Comparison of ENCODE assay signal across 23 cellular contexts in genomic region chr2:237682901-237683670, GRCh38. TPM values are rescaled to one million over a fixed set of nuclear protein-coding genes. Genes with fewer than 3 reads are reported as not detected.
A peak's percentile ranks its signal among the peaks of the same experiment; 100 is the strongest.
DNase-seq lines count a peak whose midpoint lies in the region; ATAC-seq and TF ChIP-seq lines count a peak whose summit lies in the region.
"Had no signal": no experiment of that assay in that cellular context is flagged by ENCODE, and none has a peak within 500 bp of the region (broad histone marks: within the 10 kb centered on the region; RNA-seq: fewer than 3 reads in every experiment).

No MANE protein-coding gene starts in this region.

- peaks cover 5% of the 10 kb centered on the region for H3K27me3 Mint-ChIP-seq in activated naive CD4-positive, alpha-beta T cell treated with anti-CD3 and anti-CD28 coated beads, Interleukin-2, amount 10 ng/mL, durations not matched to agents 7 days and 5 days
- H3K27me3 Mint-ChIP-seq: activated B cell treated with CpG ODN at 0.5 μM for 24 hours; central memory CD8-positive, alpha-beta T cell; effector memory CD8-positive, alpha-beta T cell; naive thymus-derived CD4-positive, alpha-beta T cell had no signal

- ATAC-seq in Right ventricle myocardium inferior (no peak), GM21786 (IDR thresholded peaks at IDR 0.05; ENCODE audit: unreplicated experiment) (no peak)
- ATAC-seq: effector memory CD8-positive, alpha-beta T cell; naive thymus-derived CD4-positive, alpha-beta T cell had no signal

- intact Hi-C loops in Right ventricle myocardium inferior (cut with DNase I) = no loop called here
- intact Hi-C loops in cardiac septum (cut with DNase I) = no loop called here
- intact Hi-C loops in left ventricle myocardium inferior (cut with micrococcal nuclease) = no loop called here

- no peaks in the 10 kb centered on the region for H3K9me3 Mint-ChIP-seq in activated naive CD4-positive, alpha-beta T cell treated with anti-CD3 and anti-CD28 coated beads, Interleukin-2, amount 10 ng/mL, durations not matched to agents 7 days and 5 days
- H3K9me3 Mint-ChIP-seq: activated B cell treated with CpG ODN at 0.5 μM for 24 hours; activated T-helper 2 cell treated with anti-CD3 and anti-CD28 coated beads, Interferon-gamma antibody, Interleukin-2, Interleukin-4, amounts not matched to agents 10 μg/mL and 5 μg/mL and 100 μg/mL, durations not matched to agents 14 hours and 24 hours and 36 hours; central memory CD8-positive, alpha-beta T cell; effector memory CD8-positive, alpha-beta T cell; naive thymus-derived CD4-positive, alpha-beta T cell had no signal

- H3K4me1 ChIP-seq in left ventricle myocardium inferior = peaks cover 52% of the 10 kb centered on the region
- H3K4me1 ChIP-seq in trophoblast cell (ENCODE audit: control insufficient read depth in 1 of 2, insufficient read depth in 2 of 2, low read length in 2 of 2) = no peaks in the 10 kb centered on the region

- H4K12ac ChIP-seq in trophoblast cell (ENCODE audit: low read depth, low read length) = no peak overlapping the region

- no peak overlapping the region for H3K9ac ChIP-seq in trophoblast cell (ENCODE audit: low read length)

- no peaks in the 10 kb centered on the region for H3K79me1 ChIP-seq in trophoblast cell (ENCODE audit: low read length)

- DNase-seq in Right ventricle myocardium inferior (ENCODE audit: missing footprints) (peak; percentile 55), cardiac septum (ENCODE audit: low spot score) (no peak), left ventricle myocardium inferior (no peak), trophoblast cell (peak; percentile 79 to 94), GM03348 (ENCODE audit: low spot score) (no peak), GF-D8 (lab: John Stamatoyannopoulos, UW) (no peak)
- no peak for DNase-seq in activated naive CD4-positive, alpha-beta T cell treated with anti-CD3 and anti-CD28 coated beads, Interleukin-2, amount 10 ng/mL, durations not matched to agents 7 days and 5 days
- DNase-seq: activated B cell treated with CpG ODN at 0.5 μM for 24 hours; DMS79; effector memory CD8-positive, alpha-beta T cell; kidney glomerular epithelial cell; MV-4-11; NCI-H2029; NCI-H510A; ovary; SJCRH30 had no signal

- H3K18ac ChIP-seq in trophoblast cell (ENCODE audit: low read length) = no peak overlapping the region

- H2BK120ac ChIP-seq in trophoblast cell (ENCODE audit: insufficient read depth, low read length, poor library complexity) = no peak overlapping the region

- no peak overlapping the region for H2BK12ac ChIP-seq in trophoblast cell (ENCODE audit: low read length)

- no peak overlapping the region for H2AK5ac ChIP-seq in trophoblast cell (ENCODE audit: low read length)

- H3K4me3 ChIP-seq in left ventricle myocardium inferior = no peak overlapping the region
- H3K4me3 ChIP-seq in trophoblast cell (ENCODE audit: low read depth, low read length) = no peak overlapping the region
- H3K4me3 ChIP-seq: adrenal gland, ovary, SJCRH30, thyroid gland had no signal

- H3K27ac ChIP-seq in left ventricle myocardium inferior (replicated peaks) = peak overlapping the region; percentile 60
- no peak overlapping the region for H3K27ac ChIP-seq in trophoblast cell (ENCODE audit: low read depth, low read length)
- H3K27ac ChIP-seq: adrenal gland, ovary, SJCRH30, thyroid gland had no signal

- H3K36me3 Mint-ChIP-seq in activated naive CD4-positive, alpha-beta T cell treated with anti-CD3 and anti-CD28 coated beads, Interleukin-2, amount 10 ng/mL, durations not matched to agents 7 days and 5 days = peaks cover 3% of the 10 kb centered on the region

- no peak overlapping the region for H3K14ac ChIP-seq in trophoblast cell (ENCODE audit: low read length)

- H2AFZ ChIP-seq in trophoblast cell (ENCODE audit: insufficient read depth, low read length, poor library complexity) = no peak overlapping the region

- H3K4ac ChIP-seq in trophoblast cell (ENCODE audit: low read depth, low read length) = no peak overlapping the region

- H3K23ac ChIP-seq in trophoblast cell (ENCODE audit: low read length) = no peak overlapping the region

- no peaks in the 10 kb centered on the region for H3K79me2 ChIP-seq in trophoblast cell (ENCODE audit: control insufficient read depth, insufficient read depth, low read length, poor library complexity)

- TF ChIP-seq CTCF in left ventricle myocardium inferior (IDR thresholded peaks at IDR 0.05; ENCODE audit: borderline replicate concordance) = no peak

- H3K4me2 ChIP-seq in trophoblast cell (ENCODE audit: low read length) = no peak overlapping the region

- H3K4me1 Mint-ChIP-seq in activated naive CD4-positive, alpha-beta T cell treated with anti-CD3 and anti-CD28 coated beads, Interleukin-2, amount 10 ng/mL, durations not matched to agents 7 days and 5 days = peaks cover 25% of the 10 kb centered on the region

- H3K27ac Mint-ChIP-seq in activated naive CD4-positive, alpha-beta T cell treated with anti-CD3 and anti-CD28 coated beads, Interleukin-2, amount 10 ng/mL, durations not matched to agents 7 days and 5 days = no peak overlapping the region
- H3K27ac Mint-ChIP-seq: activated B cell treated with CpG ODN at 0.5 μM for 24 hours; activated T-helper 2 cell treated with anti-CD3 and anti-CD28 coated beads, Interferon-gamma antibody, Interleukin-2, Interleukin-4, amounts not matched to agents 10 μg/mL and 5 μg/mL and 100 μg/mL, durations not matched to agents 14 hours and 24 hours and 36 hours; effector memory CD8-positive, alpha-beta T cell had no signal

- H3K27me3 ChIP-seq in left ventricle myocardium inferior (ENCODE audit: low read depth) (no peaks in the 10 kb centered on the region), trophoblast cell (ENCODE audit: insufficient read depth, low read length) (no peaks in the 10 kb centered on the region)
- H3K27me3 ChIP-seq: adrenal gland, ovary, SJCRH30, thyroid gland had no signal

- no peak overlapping the region for H3K4me3 Mint-ChIP-seq in activated naive CD4-positive, alpha-beta T cell treated with anti-CD3 and anti-CD28 coated beads, Interleukin-2, amount 10 ng/mL, durations not matched to agents 7 days and 5 days
- H3K4me3 Mint-ChIP-seq: activated B cell treated with CpG ODN at 0.5 μM for 24 hours; CD14-positive monocyte; central memory CD8-positive, alpha-beta T cell; effector memory CD8-positive, alpha-beta T cell; naive thymus-derived CD4-positive, alpha-beta T cell had no signal

- H3K9me3 ChIP-seq in left ventricle myocardium inferior (replicated peaks) = no peaks in the 10 kb centered on the region
- H3K9me3 ChIP-seq in trophoblast cell (ENCODE audit: insufficient read depth, low read depth, low read length) = no peaks in the 10 kb centered on the region
- H3K9me3 ChIP-seq: adrenal gland, ovary, SJCRH30, thyroid gland had no signal

- CTCF ChIA-PET in activated naive CD4-positive, alpha-beta T cell treated with anti-CD3 and anti-CD28 coated beads, Interleukin-2, amount 10 ng/mL, durations not matched to agents 7 days and 5 days (lab: Charles Lee) = interaction anchor here (3.0 kb wide), 1 partner anchor 9 kb away, joined by 12 read pairs; no protein-coding TSS in a partner anchor

- no peak overlapping the region for H4K91ac ChIP-seq in trophoblast cell (ENCODE audit: low read depth, low read length)

- H3K36me3 ChIP-seq in left ventricle myocardium inferior (no peaks in the 10 kb centered on the region), trophoblast cell (ENCODE audit: control insufficient read depth in 1 of 2, insufficient read depth in 2 of 2, low read length in 2 of 2) (no peaks in the 10 kb centered on the region)
- H3K36me3 ChIP-seq: adrenal gland, ovary, thyroid gland had no signal

- no CpG with 5 or more reads among the region's 18 CpGs for WGBS in trophoblast cell (ENCODE audit: extremely low coverage, insufficient coverage, insufficient read length)

- no peak overlapping the region for H4K8ac ChIP-seq in trophoblast cell (ENCODE audit: low read depth, low read length)

- no peak overlapping the region for H2BK5ac ChIP-seq in trophoblast cell (ENCODE audit: low read depth, low read length, poor library complexity)

RNA-seq across cellular contexts. Expression of gene LRRFIP1, which starts 55.7 kb away (rescaled TPM):
- 104 TPM for total RNA-seq in Right ventricle myocardium inferior
- 157 TPM for total RNA-seq in cardiac septum
- total RNA-seq in left ventricle myocardium inferior = 97.1 TPM
- polyA plus RNA-seq in trophoblast cell (2013) = 51.0 and 58.1 TPM in 2 replicates

Comparison
In these comparisons a context has a peak if more than half of its experiments do, and no peak if none do; other contexts are left out.
1. DNase-seq: peak in Right ventricle myocardium inferior (single experiment) and trophoblast cell (2 of 2); none in cardiac septum (single experiment), left ventricle myocardium inferior (single experiment), activated naive CD4-positive, alpha-beta T cell treated with anti-CD3 and anti-CD28 coated beads, Interleukin-2, amount 10 ng/mL, durations not matched to agents 7 days and 5 days (single experiment), GM03348 (single experiment) and GF-D8 (single experiment).